In the genomic region with DNA sequence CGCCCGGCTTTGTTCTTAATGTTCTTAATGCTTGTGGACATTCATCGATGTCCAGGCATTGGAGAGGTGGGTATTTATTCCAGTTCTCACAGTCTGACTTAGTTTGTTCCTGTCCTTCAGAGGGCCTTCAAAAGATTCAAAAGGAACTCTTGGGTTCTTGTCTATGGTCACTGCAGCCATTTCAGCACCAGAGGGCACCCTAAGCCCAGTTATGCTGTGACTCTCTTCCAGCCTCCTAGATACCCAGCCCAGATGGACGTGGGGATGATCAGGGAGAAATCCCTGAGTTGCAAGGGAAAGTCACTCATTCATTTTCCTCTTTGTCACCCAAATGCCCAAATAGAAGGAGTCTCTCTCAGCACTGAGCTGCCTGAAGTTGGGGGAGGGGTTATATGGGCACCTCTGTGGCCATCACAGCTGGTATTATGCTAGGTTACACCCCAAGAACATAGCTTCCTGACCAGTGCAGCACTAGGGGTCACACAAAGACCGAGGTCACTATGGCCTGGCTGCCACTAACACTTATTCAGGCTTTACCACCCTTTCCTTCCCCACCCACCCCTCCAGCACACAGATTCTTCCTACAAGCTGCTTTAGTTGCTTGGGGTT, we compare ENCODE assay signal across 8 cellular contexts. TPM values are rescaled to one million over a fixed set of nuclear protein-coding genes. Genes with fewer than 3 reads are reported as not detected.
DNase-seq lines count a peak whose midpoint lies in the region; ATAC-seq, FAIRE-seq and TF ChIP-seq lines count a peak whose summit lies in the region.

No MANE protein-coding gene starts in this region.

- no peaks in the 10 kb centered on the region for H3K9me3 ChIP-seq in effector memory CD4-positive, alpha-beta T cell (ENCODE audit: control insufficient read depth, low read length)
- H3K9me3 ChIP-seq in mesenchymal stem cell (ENCODE audit: control insufficient read depth, low read length), result no peaks in the 10 kb centered on the region

- no peak overlapping the region for H3K4me3 ChIP-seq in BJ (ENCODE audit: low read depth, low read length)
- H3K4me3 ChIP-seq in effector memory CD4-positive, alpha-beta T cell (ENCODE audit: insufficient read depth, low read depth, low read length, poor library complexity, severe bottlenecking), result no peak overlapping the region
- no peak overlapping the region for H3K4me3 ChIP-seq in mesenchymal stem cell (ENCODE audit: insufficient read depth in 1 of 2, low read depth in 1 of 2, low read length in 2 of 2)

- no peaks in the 10 kb centered on the region for H3K79me1 ChIP-seq in mesenchymal stem cell (replicated peaks; ENCODE audit: low read length, poor library complexity, severe bottlenecking)

- no peak overlapping the region for H2BK5ac ChIP-seq in mesenchymal stem cell (ENCODE audit: low read depth, low read length, poor library complexity, severe bottlenecking)

- H2BK12ac ChIP-seq in mesenchymal stem cell (ENCODE audit: low read length in 2 of 2), result no peak overlapping the region

- intact Hi-C loops in activated CD4-positive, alpha-beta memory T cell treated with anti-CD3 and anti-CD28 coated beads for 36 hours (cut with micrococcal nuclease), result loop anchor here (1.0 to 10.0 kb wide), 4 partner anchors 23 to 1094 kb away; no protein-coding TSS in a partner anchor

- peak; percentile 86 for TF ChIP-seq CTCF in BJ (IDR thresholded peaks at IDR 0.05; ENCODE audit: insufficient read depth, low read depth, low read length)

- H3K23ac ChIP-seq in mesenchymal stem cell (ENCODE audit: low read length in 2 of 2), result no peak overlapping the region

- H3K4me1 Mint-ChIP-seq in activated CD4-positive, alpha-beta memory T cell treated with anti-CD3 and anti-CD28 coated beads for 36 hours (ENCODE audit: low read depth), result no peaks in the 10 kb centered on the region

- H3K4me1 ChIP-seq in effector memory CD4-positive, alpha-beta T cell (ENCODE audit: control insufficient read depth, insufficient read depth, low read length, poor library complexity, severe bottlenecking), result no peaks in the 10 kb centered on the region
- H3K4me1 ChIP-seq in mesenchymal stem cell (ENCODE audit: control insufficient read depth, insufficient read depth, low read depth, low read length), result no peaks in the 10 kb centered on the region

- DNase-seq in BJ (ENCODE audit: low read depth) (peak; percentile 16), GM19239 (ENCODE audit: insufficient read length, low spot score) (peak; percentile 68), NCI-H774 (lab: John Stamatoyannopoulos, UW) (peak; percentile 30), mesenchymal stem cell (peak; percentile 84)
- peak; percentile 82 for DNase-seq in activated CD4-positive, alpha-beta memory T cell treated with anti-CD3 and anti-CD28 coated beads for 36 hours
- DNase-seq in effector memory CD4-positive, alpha-beta T cell, result peak; percentile 28 to 59 (median 42)
- DNase-seq in stimulated activated CD8-positive, alpha-beta memory T cell treated with anti-CD3 and anti-CD28 coated beads, Interleukin-2, amount 100 ng/mL, for 48 hours (ENCODE audit: low read depth in 2 of 2), result peak; percentile 34 to 53

- peak overlapping the region; percentile 78 for H4K8ac ChIP-seq in mesenchymal stem cell (ENCODE audit: low read length)

- H3K27me3 Mint-ChIP-seq in activated CD4-positive, alpha-beta memory T cell treated with anti-CD3 and anti-CD28 coated beads for 36 hours, result peaks cover 8% of the 10 kb centered on the region

- peak; percentile 89 for ATAC-seq in HG03520 (IDR thresholded peaks at IDR 0.05; ENCODE audit: unreplicated experiment)

- WGBS in mesenchymal stem cell, result 65% methylated on average over 3 of the region's 5 CpGs

- peak overlapping the region; percentile 60 for H4K91ac ChIP-seq in mesenchymal stem cell (ENCODE audit: low read length)

- no peak overlapping the region for H3K27ac Mint-ChIP-seq in activated CD4-positive, alpha-beta memory T cell treated with anti-CD3 and anti-CD28 coated beads for 36 hours

- H3K36me3 ChIP-seq in BJ (ENCODE audit: control insufficient read depth, insufficient read depth, low read length) (no peaks in the 10 kb centered on the region), mesenchymal stem cell (ENCODE audit: control insufficient read depth in 1 of 2, insufficient read depth in 2 of 2, low read depth in 1 of 2, low read length in 2 of 2) (no peaks in the 10 kb centered on the region)
- no peaks in the 10 kb centered on the region for H3K36me3 ChIP-seq in effector memory CD4-positive, alpha-beta T cell (ENCODE audit: control insufficient read depth, insufficient read depth, low read length)

- CTCF ChIA-PET in BJ (lab: Yijun Ruan, JAX), result interaction anchor here (0.7 to 6.8 kb wide), 19 partner anchors 10 to 368 kb away, joined by 3 to 130 read pairs (median 4); a partner anchor contains a TSS
- CTCF ChIA-PET in activated CD4-positive, alpha-beta memory T cell treated with anti-CD3 and anti-CD28 coated beads for 36 hours (lab: Charles Lee), result interaction anchor here (0.8 to 6.7 kb wide), 31 partner anchors 9 to 1096 kb away, joined by 3 to 135 read pairs (median 4); a partner anchor contains a TSS

- no peaks in the 10 kb centered on the region for H3K36me3 Mint-ChIP-seq in activated CD4-positive, alpha-beta memory T cell treated with anti-CD3 and anti-CD28 coated beads for 36 hours

- H3K14ac ChIP-seq in mesenchymal stem cell (ENCODE audit: low read length in 2 of 2), result no peak overlapping the region

- H2AK5ac ChIP-seq in mesenchymal stem cell (ENCODE audit: low read length, severe bottlenecking), result no peak overlapping the region

- H3K9me3 Mint-ChIP-seq in activated CD4-positive, alpha-beta memory T cell treated with anti-CD3 and anti-CD28 coated beads for 36 hours, result no peaks in the 10 kb centered on the region

- H2BK15ac ChIP-seq in mesenchymal stem cell (ENCODE audit: low read depth, poor library complexity, severe bottlenecking), result no peak overlapping the region

- peak overlapping the region; percentile 47 for H2AFZ ChIP-seq in mesenchymal stem cell (ENCODE audit: low read depth, low read length)

- peak overlapping the region in 1 of 2 experiments; percentile 41 for H3K4ac ChIP-seq in mesenchymal stem cell (ENCODE audit: low read depth in 1 of 2, low read length in 2 of 2)

- no peak overlapping the region for H3K9ac ChIP-seq in mesenchymal stem cell (ENCODE audit: low read length)

- no peak overlapping the region for H3K4me3 Mint-ChIP-seq in activated CD4-positive, alpha-beta memory T cell treated with anti-CD3 and anti-CD28 coated beads for 36 hours

- no peak overlapping the region for H3K27ac ChIP-seq in effector memory CD4-positive, alpha-beta T cell (ENCODE audit: insufficient read depth, low read length, poor library complexity, severe bottlenecking)
- H3K27ac ChIP-seq in mesenchymal stem cell (ENCODE audit: low read length, poor library complexity, severe bottlenecking), result no peak overlapping the region

- no peaks in the 10 kb centered on the region for H3K27me3 ChIP-seq in BJ (ENCODE audit: control insufficient read depth, insufficient read depth, low read length)
- H3K27me3 ChIP-seq in effector memory CD4-positive, alpha-beta T cell (replicated peaks; ENCODE audit: control insufficient read depth, insufficient read depth, low read length, poor library complexity, severe bottlenecking), result no peaks in the 10 kb centered on the region
- H3K27me3 ChIP-seq in mesenchymal stem cell (ENCODE audit: control insufficient read depth in 1 of 2, insufficient read depth in 1 of 2, low read length in 2 of 2), result no peaks in the 10 kb centered on the region

- peak; percentile 97 for FAIRE-seq in GM19239 (lab: Jason Lieb, UNC)

- no peak overlapping the region for H3K4me2 ChIP-seq in mesenchymal stem cell (ENCODE audit: low read length, poor library complexity, severe bottlenecking)

- H3K18ac ChIP-seq in mesenchymal stem cell (ENCODE audit: low read depth in 1 of 2, low read length in 2 of 2), result peak overlapping the region in 1 of 2 experiments; percentile 23

- POLR2A ChIA-PET in BJ (lab: Charles Lee), result no interaction called here
- POLR2A ChIA-PET in activated CD4-positive, alpha-beta memory T cell treated with anti-CD3 and anti-CD28 coated beads for 36 hours (lab: Charles Lee), result no interaction called here

- no peak overlapping the region for H2BK120ac ChIP-seq in mesenchymal stem cell (ENCODE audit: low read depth, low read length)

RNA-seq across cellular contexts. Expression of a gene that starts 26.5 kb away (rescaled TPM):
- 2.4 and 5.0 TPM in 2 replicates for polyA plus RNA-seq in BJ (2011; rRNA removed)
- polyA minus RNA-seq in BJ (2011; rRNA and poly(A)+ RNA removed), result 1.1 and 1.8 TPM in 2 replicates
- 1 to 10 TPM; 5.2 to 5.7 TPM for total RNA-seq in activated CD4-positive, alpha-beta memory T cell treated with anti-CD3 and anti-CD28 coated beads for 36 hours
- polyA plus RNA-seq in mesenchymal stem cell (2013, experiment 1 of 2), result 13.0 TPM
- polyA plus RNA-seq in mesenchymal stem cell (2013, experiment 2 of 2), result 12.2 TPM

RNA-seq across cellular contexts. Expression of a gene that starts 38.9 kb away (rescaled TPM):
- 29.3 and 56.2 TPM in 2 replicates for polyA plus RNA-seq in BJ (2011; rRNA removed)
- polyA minus RNA-seq in BJ (2011; rRNA and poly(A)+ RNA removed), result 45.7 and 46.0 TPM in 2 replicates
- 10 to 100 TPM; 75.4 to 77.8 TPM for total RNA-seq in activated CD4-positive, alpha-beta memory T cell treated with anti-CD3 and anti-CD28 coated beads for 36 hours
- polyA plus RNA-seq in mesenchymal stem cell (2013, experiment 1 of 2), result 48.0 TPM
- polyA plus RNA-seq in mesenchymal stem cell (2013, experiment 2 of 2), result 49.3 TPM

Comparison
In these comparisons a context has a peak if more than half of its experiments do, and no peak if none do; other contexts are left out.
1. DNase-seq: peak in every context shown above with its lines; median percentile 84 in mesenchymal stem cell; 82 in activated CD4-positive, alpha-beta memory T cell treated with anti-CD3 and anti-CD28 coated beads for 36 hours; 68 in GM19239; 44 in stimulated activated CD8-positive, alpha-beta memory T cell treated with anti-CD3 and anti-CD28 coated beads, Interleukin-2, amount 100 ng/mL, for 48 hours; 42 in effector memory CD4-positive, alpha-beta T cell; 30 in NCI-H774; 16 in BJ.